Comparison of ENCODE assay signal across 23 cellular contexts in genomic region chr1:97202981-97203380, GRCh38.
DNase-seq lines count a peak whose midpoint lies in the region; ATAC-seq and TF ChIP-seq lines count a peak whose summit lies in the region.
"Had no signal": no experiment of that assay in that cellular context is flagged by ENCODE, and none has a peak within 500 bp of the region (broad histone marks: within the 10 kb centered on the region; RNA-seq: fewer than 3 reads in every experiment).

No MANE protein-coding gene starts in this region.

- no peak overlapping the region for H2BK12ac ChIP-seq in H9 (ENCODE audit: insufficient read length, low read depth, low read length)

- no peak overlapping the region for H4K5ac ChIP-seq in H9 (ENCODE audit: insufficient read length, low read depth, low read length)

- H3K4me3 Mint-ChIP-seq in H9, result no peak overlapping the region
- H3K4me3 Mint-ChIP-seq: CD4-positive, alpha-beta T cell had no signal

- H2AFZ ChIP-seq in H9 (ENCODE audit: low read length), result peak overlapping the region; percentile 80

- no peak overlapping the region for H4K8ac ChIP-seq in H9 (replicated peaks; ENCODE audit: insufficient read length, low read depth, low read length)

- no peak overlapping the region for H3K4me2 ChIP-seq in H9 (ENCODE audit: insufficient read depth, insufficient read length, low read length)
- H3K4me2 ChIP-seq: A549; BLaER1 treated with 17β-estradiol and CSF1 and Interleukin-3, amounts not matched to agents 10 nM and 100 nM had no signal

- H3T11ph ChIP-seq in H9 (ENCODE audit: low read length), result no peak overlapping the region

- no peaks in the 10 kb centered on the region for H3K27me3 Mint-ChIP-seq in H9 (ENCODE audit: low read depth)
- H3K27me3 Mint-ChIP-seq: CD4-positive, alpha-beta T cell had no signal

- H4K91ac ChIP-seq in H9 (ENCODE audit: insufficient read length, low read depth, low read length), result no peak overlapping the region

- H3K4ac ChIP-seq in H9 (ENCODE audit: low read depth, low read length), result no peak overlapping the region

- no peaks in the 10 kb centered on the region for H3K23me2 ChIP-seq in H9 (ENCODE audit: insufficient read length, low read depth, low read length, poor library complexity, severe bottlenecking)

- peaks cover 10 to 11% of the 10 kb centered on the region in 2 experiments for H3K4me1 Mint-ChIP-seq in H9

- H2BK20ac ChIP-seq in H9 (ENCODE audit: low read depth, low read length, poor library complexity, severe bottlenecking), result no peak overlapping the region

- no peaks in the 10 kb centered on the region for H3K27me3 ChIP-seq in H9 (ENCODE audit: insufficient read depth, low read length)
- H3K27me3 ChIP-seq: BLaER1 treated with 17β-estradiol and CSF1 and Interleukin-3, amounts not matched to agents 10 nM and 100 nM; SJCRH30 had no signal

- H2BK5ac ChIP-seq in H9 (ENCODE audit: insufficient read length, low read length), result no peak overlapping the region

- H3K23ac ChIP-seq in H9 (ENCODE audit: insufficient read length, low read depth, low read length), result no peak overlapping the region

- H3K36me3 Mint-ChIP-seq in H9 (ENCODE audit: insufficient read depth in 1 of 3, low read depth in 3 of 3), result no peaks in the 10 kb centered on the region

- no peak overlapping the region for H3K56ac ChIP-seq in H9 (ENCODE audit: insufficient read length, low read depth, low read length)

- no peak for TF ChIP-seq CTCF in 22Rv1 (IDR thresholded peaks at IDR 0.05)
- TF ChIP-seq CTCF in H9 (conservative IDR thresholded peaks at IDR 0.05), result no peak

- H3K18ac ChIP-seq in H9 (ENCODE audit: insufficient read length, low read depth, low read length), result no peak overlapping the region

- no peak overlapping the region for H3K27ac Mint-ChIP-seq in H9
- H3K27ac Mint-ChIP-seq: CD4-positive, alpha-beta T cell had no signal

- H3K4me1 ChIP-seq in H9 (ENCODE audit: insufficient read depth, low read length), result 0 out of 2 replicates have a peak, but pooled peaks cover 2% of the 10 kb centered on the region
- H3K4me1 ChIP-seq: A549; BLaER1 treated with 17β-estradiol and CSF1 and Interleukin-3, amounts not matched to agents 10 nM and 100 nM; SJCRH30 had no signal

- H3K27ac ChIP-seq in 22Rv1 (peak overlapping the region; percentile 24; the same call in 1 of the 2 replicates), H9 (ENCODE audit: insufficient read length, low read depth, low read length) (no peak overlapping the region)
- H3K27ac ChIP-seq: A549; BLaER1 treated with 17β-estradiol and CSF1 and Interleukin-3, amounts not matched to agents 10 nM and 100 nM; SJCRH30 had no signal

- no peaks in the 10 kb centered on the region for H3K79me2 ChIP-seq in H9 (ENCODE audit: insufficient read depth, low read length)

- no peak overlapping the region for H2AK5ac ChIP-seq in H9 (ENCODE audit: insufficient read length, low read length)

- H3K14ac ChIP-seq in H9 (ENCODE audit: insufficient read depth, low read length), result no peak overlapping the region

- no peaks in the 10 kb centered on the region for H3K9me3 Mint-ChIP-seq in H9
- H3K9me3 Mint-ChIP-seq: CD4-positive, alpha-beta T cell had no signal

- no peaks in the 10 kb centered on the region for H3K9me3 ChIP-seq in H9 (ENCODE audit: control insufficient read depth, low read depth, low read length)
- H3K9me3 ChIP-seq: A549; BLaER1 treated with 17β-estradiol and CSF1 and Interleukin-3, amounts not matched to agents 10 nM and 100 nM; SJCRH30 had no signal

- no peak overlapping the region for H3K9ac ChIP-seq in H9 (ENCODE audit: extremely low read depth, insufficient read length, low read length)
- H3K9ac ChIP-seq: BLaER1 treated with 17β-estradiol and CSF1 and Interleukin-3, amounts not matched to agents 10 nM and 100 nM had no signal

- H2BK15ac ChIP-seq in H9 (ENCODE audit: low read depth, low read length), result no peak overlapping the region

- DNase-seq in H9 (no peak), RPMI8226 (peak; percentile 61), left kidney (ENCODE audit: low read depth, low spot score) (peak; percentile 10), NCI-H2227 (lab: John Stamatoyannopoulos, UW; ENCODE audit: unreplicated experiment) (no peak), T-helper 2 cell (no peak)
- DNase-seq in stimulated activated CD4-positive, alpha-beta T cell treated with anti-CD3 and anti-CD28 coated beads, Interleukin-2, amount 100 ng/mL, for 24 hours, result no peak
- DNase-seq: AML-193; CD4-positive, alpha-beta T cell; Kasumi-1; MV-4-11; NCI-H1105; NCI-H1436 treated with DMSO at 0.1 percent for 48 hours; NCI-H187 treated with DMSO at 0.1 percent for 48 hours; NCI-H446 treated with DMSO at 0.1 percent for 48 hours; NCI-H526; NK-92 treated with Interleukin-12 subunit alpha and Interleukin-12 subunit beta, amount 100 ng/mL, for 24 hours; PC-3; SJCRH30 had no signal

- H4K20me1 ChIP-seq in H9 (ENCODE audit: control insufficient read depth, insufficient read depth, insufficient read length), result no peaks in the 10 kb centered on the region
- H4K20me1 ChIP-seq: BLaER1 treated with 17β-estradiol and CSF1 and Interleukin-3, amounts not matched to agents 10 nM and 100 nM had no signal

- no peaks in the 10 kb centered on the region for H3K79me1 ChIP-seq in H9 (ENCODE audit: insufficient read depth, low read depth, low read length, poor library complexity, severe bottlenecking)

- no peak overlapping the region for H2BK120ac ChIP-seq in H9 (ENCODE audit: low read depth, low read length, poor library complexity, severe bottlenecking)

- no peak for ATAC-seq in GM18502 (IDR thresholded peaks at IDR 0.05; ENCODE audit: poor library complexity, unreplicated experiment)
- ATAC-seq: A549, PC-3, Right ventricle myocardium inferior had no signal

- WGBS in H9 (ENCODE audit: extremely low coverage, insufficient read length, low lambda C conversion rate), result no CpG with 5 or more reads among the region's 1 CpG

Comparison
In these comparisons a context has a peak if more than half of its experiments do, and no peak if none do; other contexts are left out.
1. DNase-seq: peak in RPMI8226 (single experiment) and left kidney (single experiment); none in H9 (single experiment), NCI-H2227 (single experiment), stimulated activated CD4-positive, alpha-beta T cell treated with anti-CD3 and anti-CD28 coated beads, Interleukin-2, amount 100 ng/mL, for 24 hours (0 of 2) and T-helper 2 cell (0 of 5).